ENCODE assay signal across 8 cellular contexts in the genomic region with DNA sequence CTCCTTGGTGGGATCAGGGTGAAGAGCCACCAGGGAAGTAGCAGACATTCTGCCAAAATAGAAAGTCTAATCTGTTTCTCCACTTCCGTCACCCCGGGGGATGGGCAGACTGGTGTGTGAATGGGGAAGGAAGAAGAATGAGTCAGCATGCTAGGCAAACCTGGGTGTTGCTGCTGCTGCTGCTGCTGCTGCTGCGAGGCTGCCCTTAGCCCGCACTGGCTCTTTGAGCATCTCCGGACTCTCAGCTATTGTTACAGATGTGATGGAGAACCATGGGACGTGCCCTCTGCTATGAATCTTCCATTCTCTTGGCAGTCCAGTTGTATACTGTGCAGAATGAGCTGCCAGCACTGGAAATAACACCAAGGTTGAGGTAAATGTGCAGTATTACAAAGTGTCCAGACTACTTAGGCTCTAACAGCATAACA.
DNase-seq lines count a peak whose midpoint lies in the region; ATAC-seq and TF ChIP-seq lines count a peak whose summit lies in the region.

No MANE protein-coding gene starts in this region.

- no peak for TF ChIP-seq CTCF in WTC11 (IDR thresholded peaks at IDR 0.05)
- TF ChIP-seq CTCF in lower lobe of right lung (IDR thresholded peaks at IDR 0.05) = no peak

- no peaks in the 10 kb centered on the region for H3K9me3 ChIP-seq in lower lobe of right lung

- no peaks in the 10 kb centered on the region for H3K36me3 ChIP-seq in lower lobe of right lung

- no peaks in the 10 kb centered on the region for H3K27me3 ChIP-seq in lower lobe of right lung (ENCODE audit: low read depth)

- H3K27me3 Mint-ChIP-seq in WTC11 (ENCODE audit: low read depth) = no peaks in the 10 kb centered on the region; the same call in 1 of the 2 replicates

- no peak overlapping the region for H3K4me3 Mint-ChIP-seq in WTC11

- no peaks in the 10 kb centered on the region for H3K36me3 Mint-ChIP-seq in WTC11

- intact Hi-C loops in lower lobe of right lung (cut with DNase I) = no loop called here

- no peak overlapping the region for H3K27ac ChIP-seq in lower lobe of right lung

- peaks cover 5% of the 10 kb centered on the region for H3K9me3 Mint-ChIP-seq in WTC11

- H3K27ac Mint-ChIP-seq in WTC11 = no peak overlapping the region

- H3K4me1 Mint-ChIP-seq in WTC11 = peaks cover 63% of the 10 kb centered on the region

- no peak overlapping the region for H3K4me3 ChIP-seq in Jurkat, Clone E6-1 (ENCODE audit: low read length)
- no peak overlapping the region for H3K4me3 ChIP-seq in lower lobe of right lung

- H3K4me1 ChIP-seq in lower lobe of right lung = peaks cover 19% of the 10 kb centered on the region

- peak; percentile 99 for ATAC-seq in GM21447 (IDR thresholded peaks at IDR 0.05; ENCODE audit: unreplicated experiment)
- ATAC-seq in WTC11 = peak; percentile 57
- peak; percentile 84 to 86 for ATAC-seq in lower lobe of right lung

- CTCF ChIA-PET in WTC11 (lab: Charles Lee) = no interaction called here

- POLR2A ChIA-PET in WTC11 (lab: Charles Lee) = no interaction called here

- DNase-seq in ELR (ENCODE audit: low read depth) (peak; percentile 4), WTC11 (ENCODE audit: low spot score) (peak; percentile 23), brain pericyte (ENCODE audit: low read depth, low spot score) (peak; percentile 24), lower lobe of right lung (peak; percentile 79), NCI-H524 treated with DMSO at 0.1 percent for 48 hours (lab: John Stamatoyannopoulos, UW) (no peak)
- DNase-seq in Jurkat, Clone E6-1 (ENCODE audit: low read depth, low spot score) = peak; percentile 17
- peak; percentile 11 to 37 for DNase-seq in stimulated activated CD8-positive, alpha-beta memory T cell treated with anti-CD3 and anti-CD28 coated beads, Interleukin-4, amount 100 ng/mL, for 1 hour (ENCODE audit: low read depth in 2 of 2, low spot score in 1 of 2)

TF ChIP-seq in WTC11, 78 proteins besides CTCF, POLR2A, EP300 and RAD21:
- TF ChIP-seq IRF2 (CRISPR knock-in tag; IDR thresholded peaks at IDR 0.05; ENCODE audit: borderline replicate concordance, low read depth) (no peak), SMAD3 (CRISPR knock-in tag; IDR thresholded peaks at IDR 0.05; ENCODE audit: borderline replicate concordance) (no peak), NR2C2 (CRISPR knock-in tag; IDR thresholded peaks at IDR 0.05) (no peak), NFE2L1 (CRISPR knock-in tag; IDR thresholded peaks at IDR 0.05) (peak; percentile 90), ZNF416 (CRISPR knock-in tag; IDR thresholded peaks at IDR 0.05) (no peak)
- TF ChIP-seq, protein P1, sequence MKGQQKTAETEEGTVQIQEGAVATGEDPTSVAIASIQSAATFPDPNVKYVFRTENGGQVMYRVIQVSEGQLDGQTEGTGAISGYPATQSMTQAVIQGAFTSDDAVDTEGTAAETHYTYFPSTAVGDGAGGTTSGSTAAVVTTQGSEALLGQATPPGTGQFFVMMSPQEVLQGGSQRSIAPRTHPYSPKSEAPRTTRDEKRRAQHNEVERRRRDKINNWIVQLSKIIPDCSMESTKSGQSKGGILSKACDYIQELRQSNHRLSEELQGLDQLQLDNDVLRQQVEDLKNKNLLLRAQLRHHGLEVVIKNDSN (CRISPR knock-in tag; IDR thresholded peaks at IDR 0.05) = no peak
- TF ChIP-seq, protein P2, sequence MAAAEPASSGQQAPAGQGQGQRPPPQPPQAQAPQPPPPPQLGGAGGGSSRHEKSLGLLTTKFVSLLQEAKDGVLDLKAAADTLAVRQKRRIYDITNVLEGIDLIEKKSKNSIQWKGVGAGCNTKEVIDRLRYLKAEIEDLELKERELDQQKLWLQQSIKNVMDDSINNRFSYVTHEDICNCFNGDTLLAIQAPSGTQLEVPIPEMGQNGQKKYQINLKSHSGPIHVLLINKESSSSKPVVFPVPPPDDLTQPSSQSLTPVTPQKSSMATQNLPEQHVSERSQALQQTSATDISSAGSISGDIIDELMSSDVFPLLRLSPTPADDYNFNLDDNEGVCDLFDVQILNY (CRISPR knock-in tag; IDR thresholded peaks at IDR 0.05) = no peak
